Comparison of ENCODE assay signal across 1 cellular context in the genomic region with DNA sequence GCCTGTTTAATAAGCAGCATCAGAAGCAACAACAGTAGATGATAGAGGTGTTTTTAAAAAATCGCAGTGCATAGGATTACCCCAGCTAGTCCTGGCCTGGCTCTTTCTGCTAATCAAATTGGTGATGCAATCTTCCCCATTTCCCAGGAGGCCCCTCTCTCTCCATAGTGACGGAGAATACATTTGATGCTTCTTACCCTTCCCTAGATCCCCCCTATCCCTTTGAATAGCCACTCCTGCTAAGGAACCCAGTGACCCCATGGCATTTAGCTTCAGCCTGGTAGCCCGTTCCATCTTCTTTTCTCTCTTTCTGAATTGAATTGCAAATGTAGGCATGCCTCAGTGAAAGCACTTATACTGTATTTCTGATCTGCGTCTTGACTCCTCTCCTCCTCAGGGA.
TF ChIP-seq lines count a peak whose summit lies in the region.

No MANE protein-coding gene starts in this region.

TF ChIP-seq in HepG2, 621 proteins besides CTCF, POLR2A, EP300 and RAD21:
- TF ChIP-seq, protein P1, sequence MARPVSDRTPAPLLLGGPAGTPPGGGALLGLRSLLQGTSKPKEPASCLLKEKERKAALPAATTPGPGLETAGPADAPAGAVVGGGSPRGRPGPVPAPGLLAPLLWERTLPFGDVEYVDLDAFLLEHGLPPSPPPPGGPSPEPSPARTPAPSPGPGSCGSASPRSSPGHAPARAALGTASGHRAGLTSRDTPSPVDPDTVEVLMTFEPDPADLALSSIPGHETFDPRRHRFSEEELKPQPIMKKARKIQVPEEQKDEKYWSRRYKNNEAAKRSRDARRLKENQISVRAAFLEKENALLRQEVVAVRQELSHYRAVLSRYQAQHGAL (CRISPR knock-in tag; IDR thresholded peaks at IDR 0.05; ENCODE audit: not compliant biosample characterization): no peak
- TF ChIP-seq CEBPB (IDR thresholded peaks at IDR 0.05; ENCODE audit: borderline replicate concordance, low read depth, low read length): 0 out of 2 replicates have a peak, but pooled peaks have one; percentile 4
